12 cellular contexts compared by ENCODE assay signal in genomic region chr7:27237735-27238334, GRCh38. TPM values are rescaled to one million over a fixed set of nuclear protein-coding genes. Genes with fewer than 3 reads are reported as not detected.
DNase-seq lines count a peak whose midpoint lies in the region; ATAC-seq and TF ChIP-seq lines count a peak whose summit lies in the region.
"Had no signal": no experiment of that assay in that cellular context is flagged by ENCODE, and none has a peak within 500 bp of the region (broad histone marks: within the 10 kb centered on the region; RNA-seq: fewer than 3 reads in every experiment).

No MANE protein-coding gene starts in this region.

- TF ChIP-seq EP300 in upper lobe of left lung (IDR thresholded peaks at IDR 0.05): no peak

- no peak overlapping the region for H3K4me3 Mint-ChIP-seq in natural killer cell treated with Interleukin-12 subunit alpha and Interleukin-12 subunit beta and Interleukin-15 and Interleukin-18, amount 100 ng/mL, for 72 hours
- no peak overlapping the region for H3K4me3 Mint-ChIP-seq in natural killer cell

- intact Hi-C loops in natural killer cell (cut with micrococcal nuclease): no loop called here

- H3K36me3 ChIP-seq in upper lobe of left lung: no peaks in the 10 kb centered on the region

- no peak for TF ChIP-seq POLR2A in upper lobe of left lung (IDR thresholded peaks at IDR 0.05)

- peaks cover 0 to 66% (median 41%) of the 10 kb centered on the region in 4 donors for H3K27me3 ChIP-seq in upper lobe of left lung

- TF ChIP-seq CTCF in natural killer cell (IDR thresholded peaks at IDR 0.05) (no peak), RWPE1 (conservative IDR thresholded peaks at IDR 0.05; ENCODE audit: low read depth) (no peak), upper lobe of left lung (IDR thresholded peaks at IDR 0.05) (no peak)

- peaks cover 59 to 72% of the 10 kb centered on the region in 2 donors for H3K27me3 Mint-ChIP-seq in natural killer cell treated with Interleukin-12 subunit alpha and Interleukin-12 subunit beta and Interleukin-15 and Interleukin-18, amount 100 ng/mL, for 72 hours
- peaks cover 57 to 72% of the 10 kb centered on the region in 2 donors for H3K27me3 Mint-ChIP-seq in natural killer cell (ENCODE audit: low read depth in 2 of 2)

- H3K36me3 Mint-ChIP-seq in natural killer cell treated with Interleukin-12 subunit alpha and Interleukin-12 subunit beta and Interleukin-15 and Interleukin-18, amount 100 ng/mL, for 72 hours: no peaks in the 10 kb centered on the region
- no peaks in the 10 kb centered on the region for H3K36me3 Mint-ChIP-seq in natural killer cell

- 95 to 100% methylated on average over 1 of the region's 1 CpG for WGBS in upper lobe of left lung, 2 donors

- POLR2A ChIA-PET in RWPE1 (lab: Yijun Ruan, JAX; ENCODE audit: low non-redundant PET): no interaction called here

- peaks cover 10 to 27% (median 25%) of the 10 kb centered on the region in 4 donors for H3K4me1 ChIP-seq in upper lobe of left lung

- H3K4me1 Mint-ChIP-seq in natural killer cell treated with Interleukin-12 subunit alpha and Interleukin-12 subunit beta and Interleukin-15 and Interleukin-18, amount 100 ng/mL, for 72 hours (ENCODE audit: low read depth in 2 of 2): peaks cover 6% of the 10 kb centered on the region in 2 donors
- H3K4me1 Mint-ChIP-seq in natural killer cell: peaks cover 0 to 5% of the 10 kb centered on the region in 2 donors

- H3K9me3 ChIP-seq in upper lobe of left lung: no peaks in the 10 kb centered on the region

- no peaks in the 10 kb centered on the region for H3K9me3 Mint-ChIP-seq in natural killer cell treated with Interleukin-12 subunit alpha and Interleukin-12 subunit beta and Interleukin-15 and Interleukin-18, amount 100 ng/mL, for 72 hours
- no peaks in the 10 kb centered on the region for H3K9me3 Mint-ChIP-seq in natural killer cell

- CTCF ChIA-PET in RWPE1 (lab: Yijun Ruan, JAX): interaction anchor here (0.6 to 1.1 kb wide), 4 partner anchors 9 to 485 kb away, joined by 3 to 4 read pairs (median 3); no protein-coding TSS in a partner anchor

- H3K27ac ChIP-seq in RWPE1 (no peak overlapping the region), upper lobe of left lung (no peak overlapping the region)
- H3K27ac ChIP-seq: HL-60 had no signal

- no peak for DNase-seq in natural killer cell treated with Interleukin-12 subunit alpha and Interleukin-12 subunit beta and Interleukin-15 and Interleukin-18, amount 100 ng/mL, for 72 hours (ENCODE audit: low spot score)
- no peak for DNase-seq in natural killer cell
- peak; percentile 17 for DNase-seq in RWPE1 (ENCODE audit: low spot score)
- peak; percentile 9 for DNase-seq in iris pigment epithelial cell (ENCODE audit: low read depth)
- DNase-seq in NCI-H2107 (lab: John Stamatoyannopoulos, UW): no peak
- no peak for DNase-seq in upper lobe of left lung
- no peak for DNase-seq in NCI-H82 treated with DMSO at 0.1 percent for 48 hours (lab: John Stamatoyannopoulos, UW; ENCODE audit: unreplicated experiment)
- no peak for DNase-seq in CD1c-positive myeloid dendritic cell (ENCODE audit: extremely low spot score)
- DNase-seq: C1 segment of cervical spinal cord, NCI-H1694 treated with DMSO at 0.1 percent for 48 hours, SHP77 had no signal

- H3K27ac Mint-ChIP-seq in natural killer cell treated with Interleukin-12 subunit alpha and Interleukin-12 subunit beta and Interleukin-15 and Interleukin-18, amount 100 ng/mL, for 72 hours: peak overlapping the region in 1 of 2 donors; percentile 27
- H3K27ac Mint-ChIP-seq in natural killer cell: no peak overlapping the region

- peak; percentile 22 to 63 for ATAC-seq in natural killer cell treated with Interleukin-12 subunit alpha and Interleukin-12 subunit beta and Interleukin-15 and Interleukin-18, amount 100 ng/mL, for 72 hours
- ATAC-seq in natural killer cell (no peak), upper lobe of left lung (ENCODE audit: low FRiP score in 2 of 2) (no peak)

- H3K4me3 ChIP-seq in upper lobe of left lung: no peak overlapping the region

RNA-seq across cellular contexts. Expression of gene EVX1, which starts 4.8 kb away (rescaled TPM):
- not detected for total RNA-seq in natural killer cell treated with Interleukin-12 subunit alpha and Interleukin-12 subunit beta and Interleukin-15 and Interleukin-18, amount 100 ng/mL, for 72 hours
- total RNA-seq in natural killer cell: not detected
- not detected for total RNA-seq in upper lobe of left lung

RNA-seq across cellular contexts. Expression of gene HOXA13, which starts 37.9 kb away (rescaled TPM):
- total RNA-seq in natural killer cell treated with Interleukin-12 subunit alpha and Interleukin-12 subunit beta and Interleukin-15 and Interleukin-18, amount 100 ng/mL, for 72 hours: not detected
- total RNA-seq in natural killer cell: not detected
- total RNA-seq in upper lobe of left lung: not detected

RNA-seq across cellular contexts. Expression of gene HOXA11, which starts 52.8 kb away (rescaled TPM):
- total RNA-seq in natural killer cell treated with Interleukin-12 subunit alpha and Interleukin-12 subunit beta and Interleukin-15 and Interleukin-18, amount 100 ng/mL, for 72 hours: under 1 TPM; 0.20 to 0.76 TPM
- total RNA-seq in natural killer cell: not detected
- total RNA-seq in upper lobe of left lung: not detected

Comparison
In these comparisons a context has a peak if more than half of its experiments do, and no peak if none do; other contexts are left out.
1. ATAC-seq: peak in natural killer cell treated with Interleukin-12 subunit alpha and Interleukin-12 subunit beta and Interleukin-15 and Interleukin-18, amount 100 ng/mL, for 72 hours (2 of 2); none in natural killer cell (0 of 3) and upper lobe of left lung (0 of 2).
2. DNase-seq: peak in RWPE1 (single experiment) and iris pigment epithelial cell (single experiment); none in natural killer cell treated with Interleukin-12 subunit alpha and Interleukin-12 subunit beta and Interleukin-15 and Interleukin-18, amount 100 ng/mL, for 72 hours (single experiment), natural killer cell (single experiment), NCI-H2107 (single experiment), upper lobe of left lung (0 of 2), NCI-H82 treated with DMSO at 0.1 percent for 48 hours (single experiment) and CD1c-positive myeloid dendritic cell (single experiment).